ENCODE assay signal across 23 cellular contexts in genomic region chr2:216029416-216030129, GRCh38. TPM values are rescaled to one million over a fixed set of nuclear protein-coding genes. Genes with fewer than 3 reads are reported as not detected.
DNase-seq lines count a peak whose midpoint lies in the region; ATAC-seq, FAIRE-seq and TF ChIP-seq lines count a peak whose summit lies in the region.
"Had no signal": no experiment of that assay in that cellular context is flagged by ENCODE, and none has a peak within 500 bp of the region (broad histone marks: within the 10 kb centered on the region; RNA-seq: fewer than 3 reads in every experiment).

No MANE protein-coding gene starts in this region.

- no peak for FAIRE-seq in HepG2 (lab: Jason Lieb, UNC)
- FAIRE-seq: G401.6 had no signal

- H3K27ac ChIP-seq in HepG2 (ENCODE audit: extremely low read length, insufficient read depth, low read length) (no peak overlapping the region), right lobe of liver (no peak overlapping the region), Karpas-422 (ENCODE audit: low read length) (no peak overlapping the region)
- H3K27ac ChIP-seq: colonic mucosa, gastroesophageal sphincter, left ventricle myocardium inferior, SJSA1, testis had no signal

- DNase-seq in HepG2 (ENCODE audit: low spot score), result no peak
- DNase-seq in right lobe of liver, result no peak
- peak; percentile 48 for DNase-seq in M059J (ENCODE audit: low read depth)
- DNase-seq in amniotic stem cell (lab: John Stamatoyannopoulos, UW), result peak; percentile 16
- no peak for DNase-seq in stimulated activated naive CD8-positive, alpha-beta T cell treated with anti-CD3 and anti-CD28 coated beads, Interleukin-15, Interleukin-2, amounts not matched to agents 100 U/mL and 50 U/mL, for 24 hours
- DNase-seq in Karpas-422, result no peak
- DNase-seq in activated gamma-delta T cell treated with Interleukin-2 at 50 U/mL for 16 hours, result no peak
- no peak for DNase-seq in NCI-H1048 (lab: John Stamatoyannopoulos, UW)
- DNase-seq: activated CD4-positive, alpha-beta T cell treated with anti-CD3 and anti-CD28 coated beads, Interleukin-2, amount 50 U/mL, for 1 hour; colonic mucosa; COR-L47; left ventricle myocardium inferior; MV-4-11; NCI-H2081; NCI-H510A treated with DMSO at 0.1 percent for 48 hours; occipital lobe; stimulated activated CD4-positive, alpha-beta T cell treated with anti-CD3 and anti-CD28 coated beads, Interleukin-4, amount 100 ng/mL, for 24 hours; T1000; testis had no signal

- WGBS in HepG2 (ENCODE audit: low lambda C conversion rate), result 94% methylated on average over 7 of the region's 7 CpGs
- WGBS in right lobe of liver (ENCODE audit: insufficient coverage, low coverage, low lambda C conversion rate, missing lambda C conversion rate), result 87% methylated on average over 6 of the region's 7 CpGs

- H3K27me3 ChIP-seq in HepG2 (ENCODE audit: control insufficient read depth in 1 of 2, insufficient read depth in 2 of 2, low read length in 2 of 2) (no peaks in the 10 kb centered on the region), right lobe of liver (no peaks in the 10 kb centered on the region), Karpas-422 (ENCODE audit: low read length) (no peaks in the 10 kb centered on the region)
- H3K27me3 ChIP-seq: colonic mucosa, gastroesophageal sphincter, SJSA1, testis had no signal

- H3K9ac ChIP-seq in HepG2 (ENCODE audit: insufficient read depth, low read depth, low read length), result no peak overlapping the region
- H3K9ac ChIP-seq in Karpas-422 (ENCODE audit: low read length), result no peak overlapping the region

- no peak overlapping the region for H3K4me2 ChIP-seq in HepG2 (ENCODE audit: low read depth, low read length)
- H3K4me2 ChIP-seq in Karpas-422 (ENCODE audit: low read depth, low read length, poor library complexity, severe bottlenecking), result no peak overlapping the region

- intact Hi-C loops in HepG2 (cut with micrococcal nuclease; ENCODE audit: unreplicated experiment) (no loop called here), right lobe of liver (cut with DNase I) (no loop called here)

- H4K20me1 ChIP-seq in HepG2 (ENCODE audit: insufficient read depth, low read length) (no peaks in the 10 kb centered on the region; the same call in none of the 2 replicates), Karpas-422 (ENCODE audit: insufficient read depth, low read depth, low read length) (no peaks in the 10 kb centered on the region)

- H2AFZ ChIP-seq in HepG2 (ENCODE audit: low read length) (no peak overlapping the region), Karpas-422 (ENCODE audit: low read length) (no peak overlapping the region)

- POLR2A ChIA-PET in HepG2 (lab: Yijun Ruan, JAX), result no interaction called here

- H3K4me3 ChIP-seq in HepG2 (replicated peaks in 1 of 3; ENCODE audit: insufficient read depth in 1 of 3, low read depth in 2 of 3, low read length in 3 of 3), result no peak overlapping the region
- no peak overlapping the region for H3K4me3 ChIP-seq in right lobe of liver
- H3K4me3 ChIP-seq in Karpas-422 (ENCODE audit: low read length), result no peak overlapping the region
- H3K4me3 ChIP-seq: colonic mucosa, gastroesophageal sphincter, left ventricle myocardium inferior, SJSA1, testis had no signal

- ATAC-seq in HepG2 (no peak), right lobe of liver (no peak)
- peak; percentile 65 for ATAC-seq in stimulated activated naive CD8-positive, alpha-beta T cell treated with anti-CD3 and anti-CD28 coated beads, Interleukin-15, Interleukin-2, amounts not matched to agents 100 U/mL and 50 U/mL, for 24 hours
- ATAC-seq: gastroesophageal sphincter, sciatic nerve had no signal

- TF ChIP-seq CTCF in HepG2 (CRISPR knock-in tag; IDR thresholded peaks at IDR 0.05), result no peak
- no peak for TF ChIP-seq CTCF in right lobe of liver (IDR thresholded peaks at IDR 0.05)

- H3K9me2 ChIP-seq in Karpas-422 (replicated peaks; ENCODE audit: insufficient read depth, low read length), result no peaks in the 10 kb centered on the region

- TF ChIP-seq EP300 in HepG2 (IDR thresholded peaks at IDR 0.05; ENCODE audit: low read depth in 2 of 2, low read length in 2 of 2), result no peak
- TF ChIP-seq EP300 in HepG2 (CRISPR knock-in tag; IDR thresholded peaks at IDR 0.05; ENCODE audit: borderline replicate concordance), result no peak

- in situ Hi-C loops in HepG2 (cut with HindIII; ENCODE audit: extremely low pct_ligation_motif_present, low pct_unique_long_range_greater_than_20kb), result no loop called here

- TF ChIP-seq RAD21 in HepG2 (CRISPR knock-in tag; IDR thresholded peaks at IDR 0.05), result no peak

- no TSS peak for BruUV-seq in HepG2 (replicated peaks; lab: Mats Ljungman, UMichigan)

- H3K36me3 ChIP-seq in HepG2 (replicated peaks in 1 of 2; ENCODE audit: control insufficient read depth in 1 of 2, insufficient read depth in 2 of 2, low read length in 2 of 2), result peaks cover 18 to 47% of the 10 kb centered on the region in 2 experiments
- peaks cover 0 to 44% (median 12%) of the 10 kb centered on the region in 4 donors for H3K36me3 ChIP-seq in right lobe of liver
- H3K36me3 ChIP-seq in Karpas-422 (ENCODE audit: insufficient read depth, low read length), result no peaks in the 10 kb centered on the region
- H3K36me3 ChIP-seq: colonic mucosa, SJSA1 had no signal

- H3K79me2 ChIP-seq in HepG2 (ENCODE audit: insufficient read depth, low read length) (no peaks in the 10 kb centered on the region), Karpas-422 (ENCODE audit: low read length) (no peaks in the 10 kb centered on the region)

- CTCF ChIA-PET in HepG2 (lab: Yijun Ruan, JAX; ENCODE audit: low intra/inter-chr PET ratio, low total read pairs), result no interaction called here

- no peaks in the 10 kb centered on the region for H3K4me1 ChIP-seq in HepG2 (ENCODE audit: insufficient read depth, low read length)
- no peaks in the 10 kb centered on the region for H3K4me1 ChIP-seq in right lobe of liver
- H3K4me1 ChIP-seq in Karpas-422 (ENCODE audit: low read length), result peaks cover 3% of the 10 kb centered on the region; the same call in 1 of the 2 replicates
- H3K4me1 ChIP-seq: colonic mucosa, gastroesophageal sphincter, left ventricle myocardium inferior, testis had no signal

- H3K9me3 ChIP-seq in HepG2 (ENCODE audit: low read length) (no peaks in the 10 kb centered on the region), right lobe of liver (no peaks in the 10 kb centered on the region), Karpas-422 (ENCODE audit: low read length) (no peaks in the 10 kb centered on the region)
- H3K9me3 ChIP-seq: colonic mucosa, gastroesophageal sphincter, left ventricle myocardium inferior, SJSA1, testis had no signal

- TF ChIP-seq POLR2A in HepG2 (IDR thresholded peaks at IDR 0.05; ENCODE audit: insufficient read depth in 1 of 2, low read depth in 2 of 2, low read length in 2 of 2), result no peak
- TF ChIP-seq POLR2A in right lobe of liver (IDR thresholded peaks at IDR 0.05), result no peak

RNA-seq across cellular contexts. Expression of gene MREG, which starts 16.2 kb away (rescaled TPM):
- total RNA-seq in HepG2 (2016; rRNA removed; fragmentation: Illumina TruSeq; extraction: Trizol) (23.3 and 26.4 TPM in 2 replicates), right lobe of liver (1 to 10 TPM; 2.0 to 9.6 (median 5.0) TPM)
- total RNA-seq in HepG2 (2016; cell fraction: cytosol; rRNA removed; fragmentation: Illumina TruSeq; extraction: Trizol; ENCODE audit: low read depth), result 6.9 and 11.0 TPM in 2 replicates
- total RNA-seq in HepG2 (2016; cell fraction: insoluble cytoplasmic fraction; rRNA removed; fragmentation: Illumina TruSeq; extraction: Trizol), result 22.5 and 23.8 TPM in 2 replicates
- total RNA-seq in HepG2 (2016; cell fraction: membrane; rRNA removed; fragmentation: Illumina TruSeq; extraction: Trizol), result 27.6 and 31.1 TPM in 2 replicates
- total RNA-seq in HepG2 (2016; cell fraction: nucleus; rRNA removed; fragmentation: Illumina TruSeq; extraction: Trizol), result 22.1 and 26.5 TPM in 2 replicates
- 7.3 and 7.5 TPM in 2 replicates for polyA plus RNA-seq in HepG2 (2011; rRNA removed)
- 2.8 and 3.0 TPM in 2 replicates for polyA plus RNA-seq in HepG2 (2011; cell fraction: cytosol; rRNA removed)
- polyA plus RNA-seq in HepG2 (2011; cell fraction: nucleus; rRNA removed), result 10.6 and 11.6 TPM in 2 replicates
- polyA plus RNA-seq in HepG2 (2012), result 7.0 and 9.3 TPM in 2 replicates
- 10.0 and 14.5 TPM in 2 replicates for polyA plus RNA-seq in HepG2 (2016; cell fraction: cytosol; fragmentation: Illumina TruSeq; extraction: Trizol; ENCODE audit: low read depth)
- 24.4 and 25.1 TPM in 2 replicates for polyA plus RNA-seq in HepG2 (2016; cell fraction: insoluble cytoplasmic fraction; fragmentation: Illumina TruSeq; extraction: Trizol; ENCODE audit: low read depth)
- polyA plus RNA-seq in HepG2 (2016; cell fraction: membrane; fragmentation: Illumina TruSeq; extraction: Trizol; ENCODE audit: low read depth), result 20.9 and 23.0 TPM in 2 replicates
- 32.8 and 32.9 TPM in 2 replicates for polyA plus RNA-seq in HepG2 (2016; cell fraction: nucleus; fragmentation: Illumina TruSeq; extraction: Trizol; ENCODE audit: insufficient read depth, low read depth)
- 3.6 and 3.9 TPM in 2 replicates for polyA minus RNA-seq in HepG2 (2011; rRNA and poly(A)+ RNA removed; ENCODE audit: low replicate concordance)
- polyA minus RNA-seq in HepG2 (2011; cell fraction: cytosol; rRNA and poly(A)+ RNA removed), result 4.0 and 4.3 TPM in 2 replicates
- polyA minus RNA-seq in HepG2 (2011; cell fraction: nucleus; rRNA and poly(A)+ RNA removed), result 19.2 and 20.6 TPM in 2 replicates
- 3.6 and 4.0 TPM in 2 replicates for total RNA-seq in M059J (2014; rRNA removed; shearing (Covaris generic))
- total RNA-seq in Karpas-422 (2014; rRNA removed; shearing (Covaris generic); ENCODE audit: low replicate concordance), result 0.11 and 0.15 TPM in 2 replicates

RNA-seq across cellular contexts. Expression of gene PECR, which starts 52.0 kb away (rescaled TPM):
- 151 and 181 TPM in 2 replicates for total RNA-seq in HepG2 (2016; rRNA removed; fragmentation: Illumina TruSeq; extraction: Trizol)
- total RNA-seq in HepG2 (2016; cell fraction: cytosol; rRNA removed; fragmentation: Illumina TruSeq; extraction: Trizol; ENCODE audit: low read depth), result 20.8 and 20.9 TPM in 2 replicates
- total RNA-seq in HepG2 (2016; cell fraction: insoluble cytoplasmic fraction; rRNA removed; fragmentation: Illumina TruSeq; extraction: Trizol), result 143 and 194 TPM in 2 replicates
- 32.3 and 33.6 TPM in 2 replicates for total RNA-seq in HepG2 (2016; cell fraction: membrane; rRNA removed; fragmentation: Illumina TruSeq; extraction: Trizol)
- 129 and 136 TPM in 2 replicates for total RNA-seq in HepG2 (2016; cell fraction: nucleus; rRNA removed; fragmentation: Illumina TruSeq; extraction: Trizol)
- polyA plus RNA-seq in HepG2 (2011; rRNA removed), result 153 and 175 TPM in 2 replicates
- polyA plus RNA-seq in HepG2 (2011; cell fraction: cytosol; rRNA removed), result 103 and 140 TPM in 2 replicates
- 97.8 and 111 TPM in 2 replicates for polyA plus RNA-seq in HepG2 (2011; cell fraction: nucleus; rRNA removed)
- polyA plus RNA-seq in HepG2 (2012), result 154 and 170 TPM in 2 replicates
- 10.8 and 11.0 TPM in 2 replicates for polyA plus RNA-seq in HepG2 (2016; cell fraction: cytosol; fragmentation: Illumina TruSeq; extraction: Trizol; ENCODE audit: low read depth)
- polyA plus RNA-seq in HepG2 (2016; cell fraction: insoluble cytoplasmic fraction; fragmentation: Illumina TruSeq; extraction: Trizol; ENCODE audit: low read depth), result 162 and 177 TPM in 2 replicates
- polyA plus RNA-seq in HepG2 (2016; cell fraction: membrane; fragmentation: Illumina TruSeq; extraction: Trizol; ENCODE audit: low read depth), result 19.7 and 20.5 TPM in 2 replicates
- polyA plus RNA-seq in HepG2 (2016; cell fraction: nucleus; fragmentation: Illumina TruSeq; extraction: Trizol; ENCODE audit: insufficient read depth, low read depth), result 75.4 and 82.9 TPM in 2 replicates
- polyA minus RNA-seq in HepG2 (2011; rRNA and poly(A)+ RNA removed; ENCODE audit: low replicate concordance), result 5.0 and 112 TPM in 2 replicates
- 52.5 and 73.0 TPM in 2 replicates for polyA minus RNA-seq in HepG2 (2011; cell fraction: cytosol; rRNA and poly(A)+ RNA removed)
- polyA minus RNA-seq in HepG2 (2011; cell fraction: nucleus; rRNA and poly(A)+ RNA removed), result 221 and 291 TPM in 2 replicates
- total RNA-seq in right lobe of liver, result 100 to 1,000 TPM in 3 of 6 experiments, 10 to 100 TPM in 3; 43.4 to 115 (median 80.3) TPM
- 9.0 and 11.5 TPM in 2 replicates for total RNA-seq in M059J (2014; rRNA removed; shearing (Covaris generic))
- total RNA-seq in Karpas-422 (2014; rRNA removed; shearing (Covaris generic); ENCODE audit: low replicate concordance), result 0.30 and 0.72 TPM in 2 replicates

RNA-seq across cellular contexts. Expression of gene TMEM169, which starts 52.1 kb away (rescaled TPM):
- total RNA-seq in HepG2 (2016; rRNA removed; fragmentation: Illumina TruSeq; extraction: Trizol), result 4.3 and 4.5 TPM in 2 replicates
- total RNA-seq in HepG2 (2016; cell fraction: cytosol; rRNA removed; fragmentation: Illumina TruSeq; extraction: Trizol; ENCODE audit: low read depth), result 1.1 and 1.2 TPM in 2 replicates
- 4.0 and 5.3 TPM in 2 replicates for total RNA-seq in HepG2 (2016; cell fraction: insoluble cytoplasmic fraction; rRNA removed; fragmentation: Illumina TruSeq; extraction: Trizol)
- total RNA-seq in HepG2 (2016; cell fraction: membrane; rRNA removed; fragmentation: Illumina TruSeq; extraction: Trizol), result 3.7 and 4.4 TPM in 2 replicates
- total RNA-seq in HepG2 (2016; cell fraction: nucleus; rRNA removed; fragmentation: Illumina TruSeq; extraction: Trizol), result 3.6 TPM in 2 replicates
- 1.5 and 2.1 TPM in 2 replicates for polyA plus RNA-seq in HepG2 (2011; rRNA removed)
- 1.5 and 2.6 TPM in 2 replicates for polyA plus RNA-seq in HepG2 (2011; cell fraction: cytosol; rRNA removed)
- 0.71 and 0.80 TPM in 2 replicates for polyA plus RNA-seq in HepG2 (2011; cell fraction: nucleus; rRNA removed)
- 5.4 and 6.9 TPM in 2 replicates for polyA plus RNA-seq in HepG2 (2012)
- polyA plus RNA-seq in HepG2 (2016; cell fraction: cytosol; fragmentation: Illumina TruSeq; extraction: Trizol; ENCODE audit: low read depth), result 0.60 and 0.85 TPM in 2 replicates
- polyA plus RNA-seq in HepG2 (2016; cell fraction: insoluble cytoplasmic fraction; fragmentation: Illumina TruSeq; extraction: Trizol; ENCODE audit: low read depth), result 2.9 and 4.2 TPM in 2 replicates
- 1.7 and 1.8 TPM in 2 replicates for polyA plus RNA-seq in HepG2 (2016; cell fraction: membrane; fragmentation: Illumina TruSeq; extraction: Trizol; ENCODE audit: low read depth)
- polyA plus RNA-seq in HepG2 (2016; cell fraction: nucleus; fragmentation: Illumina TruSeq; extraction: Trizol; ENCODE audit: insufficient read depth, low read depth), result 5.0 and 6.2 TPM in 2 replicates
- 6.2 TPM in 1 of 2 replicates, not detected in the other for polyA minus RNA-seq in HepG2 (2011; rRNA and poly(A)+ RNA removed; ENCODE audit: low replicate concordance)
- polyA minus RNA-seq in HepG2 (2011; cell fraction: cytosol; rRNA and poly(A)+ RNA removed), result 2.0 and 2.7 TPM in 2 replicates
- 1.4 and 2.6 TPM in 2 replicates for polyA minus RNA-seq in HepG2 (2011; cell fraction: nucleus; rRNA and poly(A)+ RNA removed)
- 1 to 10 TPM in 3 of 6 experiments, under 1 TPM in 3; 0.29 to 2.7 (median 1.0) TPM for total RNA-seq in right lobe of liver
- 1.3 TPM in 1 of 2 replicates, not detected in the other for total RNA-seq in M059J (2014; rRNA removed; shearing (Covaris generic))
- total RNA-seq in Karpas-422 (2014; rRNA removed; shearing (Covaris generic); ENCODE audit: low replicate concordance), result not detected in 2 replicates

Comparison
In these comparisons a context has a peak if more than half of its experiments do, and no peak if none do; other contexts are left out.
1. DNase-seq: peak in M059J (single experiment) and amniotic stem cell (single experiment); none in HepG2 (single experiment), right lobe of liver (0 of 3), stimulated activated naive CD8-positive, alpha-beta T cell treated with anti-CD3 and anti-CD28 coated beads, Interleukin-15, Interleukin-2, amounts not matched to agents 100 U/mL and 50 U/mL, for 24 hours (single experiment), Karpas-422 (single experiment), activated gamma-delta T cell treated with Interleukin-2 at 50 U/mL for 16 hours (single experiment) and NCI-H1048 (single experiment).